Comparison of ENCODE assay signal across 15 cellular contexts in genomic region chr9:118596374-118597015, GRCh38.
A peak's percentile ranks its signal among the peaks of the same experiment; 100 is the strongest.
DNase-seq lines count a peak whose midpoint lies in the region; ATAC-seq and TF ChIP-seq lines count a peak whose summit lies in the region.
"Had no signal": no experiment of that assay in that cellular context is flagged by ENCODE, and none has a peak within 500 bp of the region (broad histone marks: within the 10 kb centered on the region; RNA-seq: fewer than 3 reads in every experiment).

No MANE protein-coding gene starts in this region.

- H3K4me1 ChIP-seq in GM23338 (ENCODE audit: insufficient read depth) (no peaks in the 10 kb centered on the region), smooth muscle cell (ENCODE audit: low read depth) (peaks cover 13% of the 10 kb centered on the region)
- H3K4me1 ChIP-seq: BE2C had no signal

- H3K27ac Mint-ChIP-seq in GM23338 = no peak overlapping the region
- H3K27ac Mint-ChIP-seq in immature natural killer cell = no peak overlapping the region
- H3K27ac Mint-ChIP-seq: CD14-positive monocyte; CD8-positive, alpha-beta memory T cell had no signal

- TF ChIP-seq CTCF in GM23338 (conservative IDR thresholded peaks at IDR 0.05; ENCODE audit: low read depth in 2 of 2) (no peak), smooth muscle cell (IDR thresholded peaks at IDR 0.05; ENCODE audit: borderline replicate concordance, insufficient read depth, poor library complexity, severe bottlenecking) (no peak)

- H4K20me1 ChIP-seq in GM23338 (replicated peaks; ENCODE audit: insufficient read depth) (no peaks in the 10 kb centered on the region), smooth muscle cell (ENCODE audit: low read depth) (no peaks in the 10 kb centered on the region)

- H3K4me3 ChIP-seq in GM23338 (no peak overlapping the region), smooth muscle cell (no peak overlapping the region)
- H3K4me3 ChIP-seq: K562, MG63, PC-9 had no signal

- no peaks in the 10 kb centered on the region for H3K9me3 ChIP-seq in smooth muscle cell (replicated peaks; ENCODE audit: low read depth)
- H3K9me3 ChIP-seq: BE2C, MG63 had no signal

- no peaks in the 10 kb centered on the region for H3K9me2 ChIP-seq in GM23338 (ENCODE audit: insufficient read depth)

- H2AFZ ChIP-seq in GM23338 (peak overlapping the region; percentile 30; the same call in 1 of the 2 replicates), smooth muscle cell (ENCODE audit: low read depth) (no peak overlapping the region)
- H2AFZ ChIP-seq: PC-9 had no signal

- WGBS in smooth muscle cell (ENCODE audit: low lambda C conversion rate) = 75% methylated on average over 5 of the region's 5 CpGs

- H3K4me3 Mint-ChIP-seq in GM23338 (no peak overlapping the region), immature natural killer cell (no peak overlapping the region)
- H3K4me3 Mint-ChIP-seq: CD14-positive monocyte; CD8-positive, alpha-beta memory T cell had no signal

- H3K4me2 ChIP-seq in GM23338 (no peak overlapping the region), smooth muscle cell (no peak overlapping the region)
- H3K4me2 ChIP-seq: PC-9 had no signal

- H3K27me3 Mint-ChIP-seq in GM23338 (ENCODE audit: insufficient read depth, low read depth, poor library complexity) = no peaks in the 10 kb centered on the region
- peaks cover 0 to 2% (median 0%) of the 10 kb centered on the region in 3 donors for H3K27me3 Mint-ChIP-seq in immature natural killer cell (ENCODE audit: low read depth in 3 of 3)

- H3K27ac ChIP-seq in GM23338 (ENCODE audit: low read depth) = no peak overlapping the region
- no peak overlapping the region for H3K27ac ChIP-seq in smooth muscle cell (ENCODE audit: low read depth)
- H3K27ac ChIP-seq: PC-9 had no signal

- no peaks in the 10 kb centered on the region for H3K9me3 Mint-ChIP-seq in GM23338
- H3K9me3 Mint-ChIP-seq in immature natural killer cell = peaks cover 0 to 17% (median 2%) of the 10 kb centered on the region in 6 donors

- no peaks in the 10 kb centered on the region for H3K36me3 ChIP-seq in GM23338 (ENCODE audit: insufficient read depth)
- H3K36me3 ChIP-seq in smooth muscle cell (ENCODE audit: low read depth) = no peaks in the 10 kb centered on the region
- H3K36me3 ChIP-seq: BE2C, MG63 had no signal

- DNase-seq in GM23338 (ENCODE audit: low spot score) = no peak
- peak; percentile 7 for DNase-seq in RPMI7951 (ENCODE audit: low read depth)
- no peak for DNase-seq in left lobe of liver (ENCODE audit: low spot score)
- no peak for DNase-seq in NCI-H187 (lab: John Stamatoyannopoulos, UW)
- DNase-seq in immature natural killer cell = no peak
- no peak for DNase-seq in smooth muscle cell (lab: John Stamatoyannopoulos, UW; ENCODE audit: unreplicated experiment)
- DNase-seq in hippocampal formation (lab: John Stamatoyannopoulos, UW) = no peak
- DNase-seq: BE2C; CD8-positive, alpha-beta memory T cell; DMS79 treated with DMSO at 0.1 percent for 48 hours; Kasumi-1 had no signal

- H3K9ac ChIP-seq in smooth muscle cell (ENCODE audit: low read depth) = no peak overlapping the region

- H3K4me1 Mint-ChIP-seq in GM23338 = peaks cover 9% of the 10 kb centered on the region; the same call in 2 of the 3 replicates
- no peaks in the 10 kb centered on the region for H3K4me1 Mint-ChIP-seq in immature natural killer cell
- H3K4me1 Mint-ChIP-seq: CD14-positive monocyte; CD8-positive, alpha-beta memory T cell had no signal

- ATAC-seq in GM23338 (no peak), left lobe of liver (peak; percentile 67)
- ATAC-seq: K562 had no signal

- no peaks in the 10 kb centered on the region for H3F3A ChIP-seq in GM23338 (replicated peaks; ENCODE audit: low read depth)
- H3F3A ChIP-seq in smooth muscle cell (ENCODE audit: low read depth) = no peaks in the 10 kb centered on the region

- no peaks in the 10 kb centered on the region for H3K79me2 ChIP-seq in GM23338 (replicated peaks; ENCODE audit: insufficient read depth)
- H3K79me2 ChIP-seq in smooth muscle cell (ENCODE audit: low read depth) = no peaks in the 10 kb centered on the region

- H3K36me3 Mint-ChIP-seq in GM23338 (ENCODE audit: low read depth) (no peaks in the 10 kb centered on the region), immature natural killer cell (no peaks in the 10 kb centered on the region)
- H3K36me3 Mint-ChIP-seq: CD14-positive monocyte; CD8-positive, alpha-beta memory T cell had no signal

- no peaks in the 10 kb centered on the region for H3K27me3 ChIP-seq in GM23338 (ENCODE audit: insufficient read depth)
- peaks cover 5% of the 10 kb centered on the region for H3K27me3 ChIP-seq in smooth muscle cell (ENCODE audit: low read depth)
- H3K27me3 ChIP-seq: BE2C, MG63 had no signal

TF ChIP-seq in GM23338, 12 proteins besides CTCF, POLR2A, EP300 and RAD21:
- TF ChIP-seq EZH2phosphoT487 (IDR thresholded peaks at IDR 0.05; ENCODE audit: unreplicated experiment) (no peak), ETS1 (IDR thresholded peaks at IDR 0.05) (no peak), NANOG (IDR thresholded peaks at IDR 0.05; ENCODE audit: borderline replicate concordance) (no peak), ZNF114 (CRISPR knock-in tag; IDR thresholded peaks at IDR 0.05) (no peak), POLR2AphosphoS5 (IDR thresholded peaks at IDR 0.05; ENCODE audit: low read depth) (no peak), JUNB (IDR thresholded peaks at IDR 0.05; ENCODE audit: unreplicated experiment) (no peak), STAT1 (IDR thresholded peaks at IDR 0.05; ENCODE audit: unreplicated experiment) (no peak), EZH2 (IDR thresholded peaks at IDR 0.05; ENCODE audit: low read depth, unreplicated experiment) (no peak), CREB1 (CRISPR knock-in tag; IDR thresholded peaks at IDR 0.05; ENCODE audit: low read depth) (no peak), REST (IDR thresholded peaks at IDR 0.05; ENCODE audit: unreplicated experiment) (no peak)
TF ChIP-seq in GM23338: peak in this region for 0.
